Comparison of ENCODE assay signal across 8 cellular contexts in genomic region chr10:91298224-91298862, GRCh38.
A peak's percentile ranks its signal among the peaks of the same experiment; 100 is the strongest.
DNase-seq lines count a peak whose midpoint lies in the region; ATAC-seq and TF ChIP-seq lines count a peak whose summit lies in the region.

No MANE protein-coding gene starts in this region.

- ATAC-seq in GM18511 (IDR thresholded peaks at IDR 0.05; ENCODE audit: unreplicated experiment) (peak; percentile 93), HG03097 (IDR thresholded peaks at IDR 0.05; ENCODE audit: low FRiP score, unreplicated experiment) (peak; percentile 88)

- peak overlapping the region; percentile 43 for H3K4me3 ChIP-seq in kidney epithelial cell (ENCODE audit: low read depth, low read length)

- H3K36me3 ChIP-seq in kidney epithelial cell (ENCODE audit: control insufficient read depth, insufficient read depth, low read length): no peaks in the 10 kb centered on the region

- peak; percentile 77 for DNase-seq in A172 (ENCODE audit: low spot score)
- peak; percentile 63 for DNase-seq in NCI-H2171 treated with DMSO at 0.1 percent for 48 hours (lab: John Stamatoyannopoulos, UW)
- DNase-seq in activated CD4-positive, CD25-positive, alpha-beta regulatory T cell treated with anti-CD3 and anti-CD28 coated beads, Interleukin-2, amount 50 U/mL, for 16 hours (ENCODE audit: low read depth, low spot score): peak; percentile 70
- peak; percentile 70 for DNase-seq in central memory CD4-positive, alpha-beta T cell
- peak; percentile 42 for DNase-seq in kidney epithelial cell (ENCODE audit: low read depth)
- peak; percentile 84 for DNase-seq in stimulated activated CD4-positive, alpha-beta T cell treated with anti-CD3 and anti-CD28 coated beads, Interleukin-15, amount 100 ng/mL, for 24 hours

- no peaks in the 10 kb centered on the region for H3K27me3 ChIP-seq in kidney epithelial cell (ENCODE audit: control insufficient read depth, insufficient read depth, low read length)

- peak; percentile 95 for TF ChIP-seq CTCF in kidney epithelial cell (IDR thresholded peaks at IDR 0.05; ENCODE audit: insufficient read depth, low read length, poor library complexity, severe bottlenecking)

Comparison
In these comparisons a context has a peak if more than half of its experiments do, and no peak if none do; other contexts are left out.
1. Peak in every context shown above with its lines: DNase-seq, ATAC-seq and H3K4me3 ChIP-seq.